Comparison of ENCODE assay signal across 8 cellular contexts in genomic region chr13:42272115-42272756, GRCh38. TPM values are rescaled to one million over a fixed set of nuclear protein-coding genes. Genes with fewer than 3 reads are reported as not detected.
DNase-seq lines count a peak whose midpoint lies in the region; ATAC-seq and TF ChIP-seq lines count a peak whose summit lies in the region.

Gene AKAP11 (plus strand): TSS chr13:42272152. CDS start chr13:42286349, 14,197 bp downstream.

- peaks cover 12% of the 10 kb centered on the region for H3K9me3 Mint-ChIP-seq in nephron

- peaks cover 63% of the 10 kb centered on the region for H3K4me1 Mint-ChIP-seq in nephron

- H3K4me1 ChIP-seq in stomach smooth muscle (ENCODE audit: control insufficient read depth, insufficient read depth, low read length): peaks cover 9% of the 10 kb centered on the region

- H3K27me3 ChIP-seq in stomach smooth muscle (ENCODE audit: control insufficient read depth in 1 of 2, insufficient read depth in 2 of 2, low read length in 2 of 2): no peaks in the 10 kb centered on the region

- no peaks in the 10 kb centered on the region for H3K27me3 Mint-ChIP-seq in nephron (ENCODE audit: low read depth)

- H3K36me3 Mint-ChIP-seq in nephron (ENCODE audit: low read depth): peaks cover 12% of the 10 kb centered on the region

- H3K4me3 ChIP-seq in fibroblast of mammary gland (ENCODE audit: control insufficient read depth, low read depth, low read length): peak within 1 kb of the TSS; percentile 76
- H3K4me3 ChIP-seq in stomach smooth muscle (ENCODE audit: low read length in 2 of 2): peak within 1 kb of the TSS; percentile 64 to 87

- H3K4me3 Mint-ChIP-seq in nephron: peak within 1 kb of the TSS; percentile 99 to 100 (median 99)

- H3K27ac ChIP-seq in stomach smooth muscle (ENCODE audit: low read length): peak within 1 kb of the TSS; percentile 80

- H3K9me3 ChIP-seq in stomach smooth muscle (ENCODE audit: control insufficient read depth in 2 of 2, low read length in 2 of 2): no peaks in the 10 kb centered on the region

- H3K36me3 ChIP-seq in stomach smooth muscle (ENCODE audit: control insufficient read depth in 2 of 2, insufficient read depth in 2 of 2, low read length in 2 of 2): no peaks in the 10 kb centered on the region

- peak within 1 kb of the TSS; percentile 70 to 81 for H3K9ac ChIP-seq in stomach smooth muscle (ENCODE audit: low read length in 2 of 2)

- peak; percentile 8 for DNase-seq in A172 (ENCODE audit: low spot score)
- peak; percentile 30 for DNase-seq in NOMO-1 treated with DMSO at 0.1 percent for 48 hours (lab: John Stamatoyannopoulos, UW; ENCODE audit: unreplicated experiment)
- DNase-seq in activated T-helper 1 cell treated with Interleukin-2 at 50 U/mL for 16 hours (ENCODE audit: low read depth): peak; percentile 30
- peak; percentile 46 for DNase-seq in fibroblast of mammary gland (ENCODE audit: low read depth)

- H3K27ac Mint-ChIP-seq in nephron: peak within 1 kb of the TSS; percentile 97 to 100 (median 98)

- TF ChIP-seq CTCF in fibroblast of mammary gland (conservative IDR thresholded peaks at IDR 0.05; ENCODE audit: control insufficient read depth, insufficient read depth, low read depth, low read length): no peak
- no peak for TF ChIP-seq CTCF in nephron (IDR thresholded peaks at IDR 0.05; ENCODE audit: unreplicated experiment in 3 of 3)

- peak; percentile 18 for ATAC-seq in GM18508 (IDR thresholded peaks at IDR 0.05; ENCODE audit: insufficient read depth, unreplicated experiment)
- ATAC-seq in HG03025 (IDR thresholded peaks at IDR 0.05; ENCODE audit: low FRiP score, unreplicated experiment): peak; percentile 25

RNA-seq across cellular contexts. Expression of gene AKAP11, which starts in this region (rescaled TPM):
- total RNA-seq in A172 (2014; rRNA removed; shearing (Covaris generic)): 14.8 and 17.2 TPM in 2 replicates

Comparison
In these comparisons a context has a peak if more than half of its experiments do, and no peak if none do; other contexts are left out.
1. Peak in every context shown above with its lines: DNase-seq, ATAC-seq, H3K4me3 ChIP-seq and H3K27ac ChIP-seq.